Comparison of ENCODE assay signal across 35 cellular contexts in genomic region chr2:152929628-152930027, GRCh38.
"Had no signal": no experiment of that assay in that cellular context is flagged by ENCODE, and none has a peak within 500 bp of the region (broad histone marks: within the 10 kb centered on the region; RNA-seq: fewer than 3 reads in every experiment).

No MANE protein-coding gene starts in this region.

- H3K36me3 ChIP-seq: MG63 had no signal

- H3K27me3 ChIP-seq: MG63 had no signal

- DNase-seq: Karpas-422, Kasumi-1, MG63, MM.1S, MV-4-11, NCI-H1048, NCI-H1092, NCI-H1092 treated with DMSO at 0.1 percent for 48 hours, NCI-H1105, NCI-H1105 treated with DMSO at 0.1 percent for 48 hours, NCI-H1417, NCI-H1417 treated with DMSO at 0.1 percent for 48 hours, NCI-H1436, NCI-H1436 treated with DMSO at 0.1 percent for 48 hours, NCI-H146, NCI-H1694, NCI-H1694 treated with DMSO at 0.1 percent for 48 hours, NCI-H187, NCI-H187 treated with DMSO at 0.1 percent for 48 hours, NCI-H1930, NCI-H2029, NCI-H2029 treated with DMSO at 0.1 percent for 48 hours, NCI-H2081, NCI-H2081 treated with DMSO at 0.1 percent for 48 hours, NCI-H2107, NCI-H2171, NCI-H2171 treated with DMSO at 0.1 percent for 48 hours, NCI-H2227 treated with DMSO at 0.1 percent for 48 hours, NCI-H345, NCI-H446, NCI-H446 treated with DMSO at 0.1 percent for 48 hours, NCI-H510A, NCI-H510A treated with DMSO at 0.1 percent for 48 hours, NCI-H524, NCI-H524 treated with DMSO at 0.1 percent for 48 hours had no signal

- H3K9me3 ChIP-seq: MG63 had no signal

- H3K4me3 ChIP-seq: MG63 had no signal
